15 cellular contexts compared by ENCODE assay signal in the genomic region with DNA sequence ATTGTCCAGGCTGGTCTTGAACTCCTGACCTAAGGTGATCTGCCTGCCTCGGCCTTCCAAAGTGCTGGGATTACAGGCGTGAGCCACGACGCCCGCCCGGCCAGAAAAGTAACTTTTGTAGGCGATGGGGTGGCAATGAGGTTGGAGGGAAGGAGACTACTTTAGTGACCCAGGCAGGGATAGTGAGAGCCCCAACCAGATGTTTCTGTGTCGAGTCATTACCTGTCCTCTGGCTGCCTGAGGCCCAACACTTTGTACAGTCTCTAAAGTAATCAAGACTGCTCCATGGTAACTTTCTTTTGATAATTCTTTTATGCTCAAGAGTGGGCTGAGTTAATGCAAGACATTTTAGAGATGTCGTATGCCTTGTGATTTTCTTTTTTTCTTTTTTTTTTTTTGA.
"Had no signal": no experiment of that assay in that cellular context is flagged by ENCODE, and none has a peak within 500 bp of the region (broad histone marks: within the 10 kb centered on the region; RNA-seq: fewer than 3 reads in every experiment).

No MANE protein-coding gene starts in this region.

- H2AFZ ChIP-seq: parathyroid adenoma had no signal

- H3K79me2 ChIP-seq: parathyroid adenoma had no signal

- H3K36me3 ChIP-seq: gastrocnemius medialis, thyroid gland had no signal

- H3K27me3 ChIP-seq: body of pancreas, gastrocnemius medialis, thyroid gland had no signal

- ATAC-seq: body of pancreas; gastrocnemius medialis; right cardiac atrium; stimulated activated naive CD8-positive, alpha-beta T cell treated with anti-CD3 and anti-CD28 coated beads, Interleukin-15, Interleukin-2, amounts not matched to agents 100 U/mL and 50 U/mL, for 24 hours had no signal

- DNase-seq: activated CD4-positive, alpha-beta memory T cell treated with anti-CD3 and anti-CD28 coated beads, Interleukin-2, amount 10 ng/mL, durations not matched to agents 7 days and 5 days; activated CD4-positive, alpha-beta T cell treated with anti-CD3 and anti-CD28 coated beads for 48 hours; activated gamma-delta T cell; anterior cingulate cortex; body of pancreas; effector CD4-positive, alpha-beta T cell; gastrocnemius medialis; hippocampal formation; nephron progenitor cell; right cardiac atrium; stimulated activated CD4-positive, alpha-beta T cell treated with anti-CD3 and anti-CD28 coated beads, Interleukin-12 subunit alpha, Interleukin-12 subunit beta, amount 100 ng/mL, for 4 hours; stimulated activated CD4-positive, alpha-beta T cell treated with anti-CD3 and anti-CD28 coated beads, Interleukin-4, amount 100 ng/mL, for 4 hours; stimulated activated naive CD8-positive, alpha-beta T cell treated with anti-CD3 and anti-CD28 coated beads, Interleukin-15, Interleukin-2, amounts not matched to agents 100 U/mL and 50 U/mL, for 24 hours; thyroid gland had no signal

- H3K9ac ChIP-seq: parathyroid adenoma had no signal

- H3K27ac ChIP-seq: body of pancreas, gastrocnemius medialis, parathyroid adenoma had no signal

- H3K9me3 ChIP-seq: body of pancreas, gastrocnemius medialis, thyroid gland had no signal

- H3K4me1 ChIP-seq: gastrocnemius medialis, parathyroid adenoma had no signal

- H3K4me3 ChIP-seq: body of pancreas, gastrocnemius medialis, thyroid gland had no signal
